19 cellular contexts compared by ENCODE assay signal in genomic region chr2:79612999-79613398, GRCh38.
DNase-seq lines count a peak whose midpoint lies in the region; ATAC-seq, FAIRE-seq and TF ChIP-seq lines count a peak whose summit lies in the region.
"Had no signal": no experiment of that assay in that cellular context is flagged by ENCODE, and none has a peak within 500 bp of the region (broad histone marks: within the 10 kb centered on the region; RNA-seq: fewer than 3 reads in every experiment).

No MANE protein-coding gene starts in this region.

- 0 out of 6 replicates have a peak, but pooled peaks of 1 of the 2 experiments have one; percentile 33 for ATAC-seq in A549
- no peak for ATAC-seq in HG03108 (IDR thresholded peaks at IDR 0.05; ENCODE audit: unreplicated experiment)
- ATAC-seq: Right ventricle myocardium inferior had no signal

- TF ChIP-seq POLR2A in A549 (IDR thresholded peaks at IDR 0.05; ENCODE audit: low read length): no peak

- TF ChIP-seq CTCF in A549 (IDR thresholded peaks at IDR 0.05) (no peak), foreskin fibroblast (IDR thresholded peaks at IDR 0.05; ENCODE audit: low read depth, low read length) (no peak)

- TF ChIP-seq RAD21 in A549 (conservative IDR thresholded peaks at IDR 0.05 in 1 of 2, IDR thresholded peaks at IDR 0.05 in 1 of 2): no peak

- POLR2A ChIA-PET in A549 (lab: Yijun Ruan, JAX): no interaction called here

- 5% methylated on average over 6 of the region's 6 CpGs for WGBS in A549 (ENCODE audit: missing lambda C conversion rate)

- peak; percentile 18 for DNase-seq in DMS153 (lab: John Stamatoyannopoulos, UW)
- no peak for DNase-seq in DMS153 treated with DMSO at 0.1 percent for 48 hours (lab: John Stamatoyannopoulos, UW; ENCODE audit: unreplicated experiment)
- DNase-seq in A549 (ENCODE audit: low read depth in 1 of 2, low spot score in 1 of 2): peak; percentile 10 to 49
- peak; percentile 2 to 12 for DNase-seq in NCI-H1930 (lab: John Stamatoyannopoulos, UW)
- peak; percentile 44 for DNase-seq in SW480 (ENCODE audit: low spot score)
- no peak for DNase-seq in H7
- DNase-seq in foreskin fibroblast: no peak
- DNase-seq: BE2C; CD4-positive, CD25-positive, alpha-beta regulatory T cell; DMS79 treated with DMSO at 0.1 percent for 48 hours; HCEC 1CT; KBM-7; NCI-H187; NCI-H2171; Peyer's patch; T-helper 2 cell had no signal

- H3K4me3 ChIP-seq in A549 (no peak overlapping the region), H7 (ENCODE audit: insufficient read depth, low read depth, low read length) (no peak overlapping the region), foreskin fibroblast (ENCODE audit: low read depth in 1 of 2, low read length in 2 of 2) (no peak overlapping the region)
- H3K4me3 ChIP-seq: Peyer's patch had no signal

- peaks cover 11% of the 10 kb centered on the region; the same call in 2 of the 3 replicates for H3K4me1 ChIP-seq in A549
- H3K4me1 ChIP-seq: BE2C, Peyer's patch had no signal

- H3K27ac ChIP-seq in A549: no peak overlapping the region
- H3K27ac ChIP-seq: 22Rv1, Peyer's patch had no signal

- H3K36me3 ChIP-seq in H7 (replicated peaks; ENCODE audit: control insufficient read depth, insufficient read depth, low read length): no peaks in the 10 kb centered on the region
- H3K36me3 ChIP-seq: BE2C, Peyer's patch had no signal

- no peak for TF ChIP-seq EP300 in A549 (IDR thresholded peaks at IDR 0.05)

- CTCF ChIA-PET in A549 (lab: Yijun Ruan, JAX): no interaction called here

- no peaks in the 10 kb centered on the region for H3K27me3 ChIP-seq in H7 (ENCODE audit: control insufficient read depth, insufficient read depth, low read length)
- H3K27me3 ChIP-seq: BE2C, Peyer's patch had no signal

- no peak for FAIRE-seq in A549 (lab: Jason Lieb, UNC)

- H3K9me3 ChIP-seq in A549: peaks cover 4% of the 10 kb centered on the region; the same call in 1 of the 3 replicates
- H3K9me3 ChIP-seq: BE2C, Peyer's patch had no signal

- peak overlapping the region; percentile 44; the same call in 2 of the 3 replicates for H3K4me2 ChIP-seq in A549

TF ChIP-seq in A549, 52 proteins besides CTCF, POLR2A, EP300 and RAD21:
- TF ChIP-seq CHD4 (IDR thresholded peaks at IDR 0.05; ENCODE audit: borderline replicate concordance): no peak
- peak; percentile 44; the same call in 1 of the 2 replicates for TF ChIP-seq NFE2L2 (conservative IDR thresholded peaks at IDR 0.05; ENCODE audit: low read length)
- no peak for TF ChIP-seq PBX3 (IDR thresholded peaks at IDR 0.05)
- no peak for TF ChIP-seq RNF2 (IDR thresholded peaks at IDR 0.05; ENCODE audit: borderline replicate concordance, low read depth)
- TF ChIP-seq MAFK (IDR thresholded peaks at IDR 0.05; ENCODE audit: partially characterized antibody): peak; percentile 95
- TF ChIP-seq CEBPB (IDR thresholded peaks at IDR 0.05): 0 out of 4 replicates have a peak, but pooled peaks of 1 of the 2 experiments have one; percentile 24
- peak; percentile 46; the same call in 1 of the 2 replicates for TF ChIP-seq JUNB (IDR thresholded peaks at IDR 0.05)
- TF ChIP-seq ZNF302 (CRISPR knock-in tag; IDR thresholded peaks at IDR 0.05): no peak
- no peak for TF ChIP-seq HDAC2 (IDR thresholded peaks at IDR 0.05)
- no peak; the same call in 1 of the 2 replicates for TF ChIP-seq FOSL2 (IDR thresholded peaks at IDR 0.05)
- peak; percentile 61 for TF ChIP-seq FOSL2 (CRISPR knock-in tag; IDR thresholded peaks at IDR 0.05)

Comparison
In these comparisons a context has a peak if more than half of its experiments do, and no peak if none do; other contexts are left out.
1. DNase-seq: peak in DMS153 (single experiment), A549 (2 of 2), NCI-H1930 (2 of 2) and SW480 (single experiment); none in DMS153 treated with DMSO at 0.1 percent for 48 hours (single experiment), H7 (single experiment) and foreskin fibroblast (0 of 2).